In genomic region chr10:51137741-51138529, GRCh38 we compare ENCODE assay signal across 13 cellular contexts.
DNase-seq lines count a peak whose midpoint lies in the region; ATAC-seq and TF ChIP-seq lines count a peak whose summit lies in the region.
"Had no signal": no experiment of that assay in that cellular context is flagged by ENCODE, and none has a peak within 500 bp of the region (broad histone marks: within the 10 kb centered on the region; RNA-seq: fewer than 3 reads in every experiment).

No MANE protein-coding gene starts in this region.

- intact Hi-C loops in dorsolateral prefrontal cortex (cut with DNase I), result no loop called here

- CTCF ChIA-PET in HEK293T (lab: Yijun Ruan, JAX) (no interaction called here), RWPE1 (lab: Yijun Ruan, JAX) (interaction anchor here (0.6 to 0.7 kb wide), 2 partner anchors 238 to 1233 kb away, joined by 3 read pairs; no protein-coding TSS in a partner anchor)

- H3K27me3 ChIP-seq in dorsolateral prefrontal cortex, result peaks cover 0 to 2% (median 0%) of the 10 kb centered on the region in 45 donors

- DNase-seq in HEK293T (ENCODE audit: extremely low spot score) (no peak), RWPE1 (ENCODE audit: low spot score) (peak; percentile 54), kidney glomerular epithelial cell (lab: John Stamatoyannopoulos, UW) (peak; percentile 55), HuH-7.5 (ENCODE audit: low spot score) (no peak), dorsolateral prefrontal cortex (no peak)
- DNase-seq: activated CD8-positive, alpha-beta memory T cell treated with anti-CD3 and anti-CD28 coated beads, Interleukin-2, amount 50 U/mL, for 4 hours; amniotic stem cell; CD4-positive, alpha-beta memory T cell; immature natural killer cell; naive thymus-derived CD4-positive, alpha-beta T cell had no signal

- H3K4me3 ChIP-seq in dorsolateral prefrontal cortex, result no peak overlapping the region

- no peak for TF ChIP-seq POLR2A in GM18505 (IDR thresholded peaks at IDR 0.05; ENCODE audit: borderline replicate concordance, extremely low read depth, insufficient read depth, insufficient read length)

- peak; percentile 47 for ATAC-seq in GM18505 (IDR thresholded peaks at IDR 0.05; ENCODE audit: unreplicated experiment)
- no peak for ATAC-seq in GM19397 (IDR thresholded peaks at IDR 0.05; ENCODE audit: unreplicated experiment)
- ATAC-seq in HG02678 (IDR thresholded peaks at IDR 0.05; ENCODE audit: unreplicated experiment), result no peak
- ATAC-seq: naive thymus-derived CD4-positive, alpha-beta T cell had no signal

- POLR2A ChIA-PET in HEK293T (lab: Yijun Ruan, JAX), result interaction anchor here (0.8 kb wide), 1 partner anchor 147 kb away, joined by 3 read pairs; no protein-coding TSS in a partner anchor
- POLR2A ChIA-PET in RWPE1 (lab: Yijun Ruan, JAX; ENCODE audit: low non-redundant PET), result no interaction called here

- no peak for TF ChIP-seq CTCF in RWPE1 (conservative IDR thresholded peaks at IDR 0.05; ENCODE audit: low read depth)
- TF ChIP-seq CTCF in dorsolateral prefrontal cortex (IDR thresholded peaks at IDR 0.05 in 54 of 56, conservative IDR thresholded peaks at IDR 0.05 in 2 of 56; ENCODE audit: low read depth in 1 of 56, partially characterized antibody in 56 of 56), result no peak

- H3K27ac ChIP-seq in RWPE1 (no peak overlapping the region), dorsolateral prefrontal cortex (no peak overlapping the region)

TF ChIP-seq in HEK293T, 16 proteins besides CTCF, POLR2A, EP300 and RAD21:
- peak; percentile 34; the same call in 1 of the 2 replicates for TF ChIP-seq PKNOX1 (IDR thresholded peaks at IDR 0.05)
- no peak for TF ChIP-seq FOXA1 (IDR thresholded peaks at IDR 0.05)

Comparison
In these comparisons a context has a peak if more than half of its experiments do, and no peak if none do; other contexts are left out.
1. DNase-seq: peak in RWPE1 (single experiment) and kidney glomerular epithelial cell (single experiment); none in HEK293T (single experiment), HuH-7.5 (single experiment) and dorsolateral prefrontal cortex (0 of 10).